9 cellular contexts compared by ENCODE assay signal in genomic region chr2:170713280-170714155, GRCh38. TPM values are rescaled to one million over a fixed set of nuclear protein-coding genes. Genes with fewer than 3 reads are reported as not detected.
DNase-seq lines count a peak whose midpoint lies in the region; ATAC-seq, FAIRE-seq and TF ChIP-seq lines count a peak whose summit lies in the region.
"Had no signal": no experiment of that assay in that cellular context is flagged by ENCODE, and none has a peak within 500 bp of the region (broad histone marks: within the 10 kb centered on the region; RNA-seq: fewer than 3 reads in every experiment).

No MANE protein-coding gene starts in this region.

- POLR2A ChIA-PET in H1 (lab: Charles Lee; ENCODE audit: partially characterized antibody), result interaction anchor here (0.7 to 3.0 kb wide), 2 partner anchors 10 to 101 kb away, joined by 3 to 13 read pairs; no protein-coding TSS in a partner anchor

- H3K4ac ChIP-seq in H1 (replicated peaks; ENCODE audit: insufficient read length, low read depth, low read length), result no peak overlapping the region
- H3K4ac ChIP-seq in neuronal stem cell (ENCODE audit: low read length), result no peak overlapping the region

- peak overlapping the region; percentile 84; the same call in 1 of the 2 replicates for H2BK12ac ChIP-seq in H1 (ENCODE audit: low read depth, low read length)
- H2BK12ac ChIP-seq in neuronal stem cell (ENCODE audit: low read length), result no peak overlapping the region

- H4K91ac ChIP-seq in H1 (replicated peaks; ENCODE audit: insufficient read length, low read length) (peak overlapping the region; percentile 42), neuronal stem cell (ENCODE audit: low read depth, low read length, poor library complexity) (no peak overlapping the region)

- H3K9ac ChIP-seq in H1 (replicated peaks in 1 of 4; ENCODE audit: extremely low read depth in 1 of 4, low read depth in 3 of 4, low read length in 3 of 4), result no peak overlapping the region
- peak overlapping the region; percentile 81 for H3K9ac ChIP-seq in neuronal stem cell (ENCODE audit: low read depth, low read length, poor library complexity)

- H3K79me1 ChIP-seq in H1 (ENCODE audit: low read depth, low read length) (no peaks in the 10 kb centered on the region), neuronal stem cell (ENCODE audit: low read depth, low read length) (peaks cover 3% of the 10 kb centered on the region)

- H3K18ac ChIP-seq in H1 (ENCODE audit: extremely low read depth, low read length) (peak overlapping the region; percentile 68), neuronal stem cell (ENCODE audit: low read length) (peak overlapping the region; percentile 80)

- no peak overlapping the region for H3K14ac ChIP-seq in H1 (ENCODE audit: insufficient read length)
- H3K14ac ChIP-seq in neuronal stem cell (ENCODE audit: low read length), result peak overlapping the region; percentile 38

- H4K8ac ChIP-seq in H1 (ENCODE audit: extremely low read depth, insufficient read depth, low read length) (peak overlapping the region; percentile 3; the same call in 1 of the 2 replicates), neuronal stem cell (ENCODE audit: low read depth, low read length) (no peak overlapping the region)

- H3K27me3 ChIP-seq in CD4-positive, CD25-positive, alpha-beta regulatory T cell (ENCODE audit: control insufficient read depth, insufficient read depth, low read length), result peaks cover 33% of the 10 kb centered on the region
- H3K27me3 ChIP-seq in H1 (replicated peaks in 1 of 4; ENCODE audit: control insufficient read depth in 3 of 4, extremely low read depth in 1 of 4, insufficient read depth in 3 of 4, low read length in 3 of 4) (peaks cover 68 to 98% (median 95%) of the 10 kb centered on the region in 4 experiments), neuronal stem cell (ENCODE audit: control insufficient read depth in 3 of 3, insufficient read depth in 3 of 3, low read depth in 1 of 3, low read length in 3 of 3) (peaks cover 60 to 99% (median 87%) of the 10 kb centered on the region in 3 experiments)

- peaks cover 29% of the 10 kb centered on the region; the same call in 1 of the 2 replicates for H3K23me2 ChIP-seq in H1 (ENCODE audit: low read depth, low read length)

- no peak overlapping the region for H2BK20ac ChIP-seq in H1 (ENCODE audit: low read length)

- DNase-seq in CD4-positive, CD25-positive, alpha-beta regulatory T cell, result no peak
- DNase-seq in NB4 (ENCODE audit: low read depth), result peak; percentile 20
- peak in 1 of 2 experiments; percentile 67 for DNase-seq in H1 (ENCODE audit: low read depth in 1 of 2, low spot score in 2 of 2)
- DNase-seq in neuronal stem cell (ENCODE audit: low spot score), result no peak
- no peak for DNase-seq in NCI-H187 treated with DMSO at 0.1 percent for 48 hours (lab: John Stamatoyannopoulos, UW)
- DNase-seq in C1 segment of cervical spinal cord (lab: John Stamatoyannopoulos, UW), result no peak
- DNase-seq in cerebellar nuclear complex (lab: John Stamatoyannopoulos, UW), result no peak

- peaks cover 50% of the 10 kb centered on the region for H3K4me1 ChIP-seq in CD4-positive, CD25-positive, alpha-beta regulatory T cell (ENCODE audit: control insufficient read depth, insufficient read depth, low read length, poor library complexity, severe bottlenecking)
- H3K4me1 ChIP-seq in H1 (replicated peaks in 1 of 4; ENCODE audit: control insufficient read depth in 3 of 4, insufficient read depth in 4 of 4, low read length in 3 of 4) (peaks cover 5 to 50% (median 26%) of the 10 kb centered on the region in 4 experiments), neuronal stem cell (ENCODE audit: control insufficient read depth in 2 of 2, insufficient read depth in 1 of 2, low read depth in 1 of 2, low read length in 2 of 2) (peaks cover 2 to 23% of the 10 kb centered on the region in 2 donors)

- no peak for FAIRE-seq in H1 (lab: Jason Lieb, UNC)

- H3K4me1 Mint-ChIP-seq in CD4-positive, CD25-positive, alpha-beta regulatory T cell, result peaks cover 0 to 44% (median 11%) of the 10 kb centered on the region in 4 donors

- no peak overlapping the region for H4K5ac ChIP-seq in H1 (ENCODE audit: insufficient read length, low read depth, low read length)

- H2BK5ac ChIP-seq in H1 (ENCODE audit: low read depth, low read length) (no peak overlapping the region), neuronal stem cell (ENCODE audit: low read length) (peak overlapping the region; percentile 13)

- TF ChIP-seq POLR2A in NB4 (IDR thresholded peaks at IDR 0.05; ENCODE audit: extremely low read depth, insufficient read length) (no peak), H1 (IDR thresholded peaks at IDR 0.05; ENCODE audit: control extremely low read depth in 1 of 2, low read depth in 2 of 2, low read length in 2 of 2) (no peak)

- H2AFZ ChIP-seq in H1 (ENCODE audit: low read length) (no peak overlapping the region), neuronal stem cell (ENCODE audit: low read length) (peak overlapping the region; percentile 66)

- H4K20me1 ChIP-seq in H1 (replicated peaks in 1 of 2; ENCODE audit: control insufficient read depth in 1 of 2, insufficient read depth in 2 of 2, low read length in 2 of 2), result peaks cover 4 to 6% of the 10 kb centered on the region in 2 experiments

- peak overlapping the region; percentile 46; the same call in 1 of the 2 replicates for H2BK15ac ChIP-seq in H1 (ENCODE audit: low read length)
- H2BK15ac ChIP-seq in neuronal stem cell (ENCODE audit: low read length), result peak overlapping the region; percentile 37

- no peak for TF ChIP-seq CTCF in NB4 (IDR thresholded peaks at IDR 0.05; ENCODE audit: low read depth, low read length)
- TF ChIP-seq CTCF in H1 (IDR thresholded peaks at IDR 0.05; ENCODE audit: control extremely low read depth in 1 of 3, insufficient read depth in 1 of 3, low read depth in 1 of 3, low read length in 3 of 3), result no peak

- no peak overlapping the region for H3K56ac ChIP-seq in H1 (replicated peaks; ENCODE audit: insufficient read length, low read depth, low read length)

- no peak for TF ChIP-seq EP300 in H1 (IDR thresholded peaks at IDR 0.05; ENCODE audit: borderline replicate concordance in 1 of 2, low read depth in 2 of 2, low read length in 2 of 2)

- H3K36me3 ChIP-seq in CD4-positive, CD25-positive, alpha-beta regulatory T cell (ENCODE audit: control insufficient read depth, insufficient read depth, low read length), result no peaks in the 10 kb centered on the region
- H3K36me3 ChIP-seq in H1 (ENCODE audit: control insufficient read depth in 2 of 4, insufficient read depth in 4 of 4, low read length in 3 of 4), result peaks cover 0 to 17% (median 0%) of the 10 kb centered on the region in 4 experiments; a peak in 2 of 8 replicates
- no peaks in the 10 kb centered on the region for H3K36me3 ChIP-seq in neuronal stem cell (replicated peaks in 1 of 2; ENCODE audit: control insufficient read depth in 2 of 2, insufficient read depth in 2 of 2, low read length in 2 of 2)

- no peak for TF ChIP-seq RAD21 in H1 (IDR thresholded peaks at IDR 0.05 in 1 of 2, conservative IDR thresholded peaks at IDR 0.05 in 1 of 2; ENCODE audit: low read depth in 2 of 2, low read length in 2 of 2)

- no peaks in the 10 kb centered on the region for H3K79me2 ChIP-seq in H1 (ENCODE audit: control insufficient read depth in 1 of 2, insufficient read depth in 2 of 2, low read length in 2 of 2)

- peaks cover 0 to 10% (median 0%) of the 10 kb centered on the region in 7 donors for H3K9me3 Mint-ChIP-seq in CD4-positive, CD25-positive, alpha-beta regulatory T cell

- WGBS in H1 (ENCODE audit: extremely low coverage in 1 of 2, insufficient coverage in 1 of 2, insufficient read length in 1 of 2, insufficient replicate concordance in 2 of 2, low coverage in 1 of 2, low lambda C conversion rate in 2 of 2, missing lambda C conversion rate in 1 of 2), 2 experiments, result 3% methylated on average over 58 of the region's 81 CpGs; no CpG with 5 or more reads in 1 of the 2 experiments
- no CpG with 5 or more reads among the region's 81 CpGs for WGBS in neuronal stem cell (ENCODE audit: extremely low coverage in 2 of 2, insufficient read length in 2 of 2, insufficient replicate concordance in 1 of 2), 2 donors

- peak overlapping the region; percentile 16 to 44 (median 36) for H3K4me3 Mint-ChIP-seq in CD4-positive, CD25-positive, alpha-beta regulatory T cell

- peaks cover 79% of the 10 kb centered on the region for H3K27me3 Mint-ChIP-seq in CD4-positive, CD25-positive, alpha-beta regulatory T cell

- no peaks in the 10 kb centered on the region for H3K9me3 ChIP-seq in CD4-positive, CD25-positive, alpha-beta regulatory T cell (ENCODE audit: control insufficient read depth in 2 of 2, low read length in 2 of 2)
- H3K9me3 ChIP-seq in H1 (ENCODE audit: insufficient read depth in 2 of 2, low read depth in 1 of 2, low read length in 1 of 2), result peaks cover 0 to 7% of the 10 kb centered on the region in 2 experiments; a peak in 1 of 4 replicates
- H3K9me3 ChIP-seq in neuronal stem cell (replicated peaks in 1 of 2; ENCODE audit: control insufficient read depth in 2 of 2, insufficient read depth in 1 of 2, low read depth in 1 of 2, low read length in 2 of 2), result peaks cover 0 to 2% of the 10 kb centered on the region in 2 donors

- H3K27ac Mint-ChIP-seq in CD4-positive, CD25-positive, alpha-beta regulatory T cell, result no peak overlapping the region

- H3K4me2 ChIP-seq in H1 (ENCODE audit: insufficient read depth in 1 of 2, low read depth in 2 of 2, low read length in 2 of 2) (peak overlapping the region; percentile 72 to 73), neuronal stem cell (ENCODE audit: insufficient read depth, low read length, poor library complexity, severe bottlenecking) (peak overlapping the region; percentile 40)

- H2BK120ac ChIP-seq in H1 (replicated peaks; ENCODE audit: low read depth, low read length), result no peak overlapping the region
- H2BK120ac ChIP-seq in neuronal stem cell (ENCODE audit: low read depth, low read length), result no peak overlapping the region

- CTCF ChIA-PET in H1 (lab: Charles Lee; ENCODE audit: partially characterized antibody), result interaction anchor here (0.6 to 2.9 kb wide), 12 partner anchors 9 to 478 kb away, joined by 3 to 14 read pairs (median 4); partner anchors contain the start of gene GAD1

- no peak overlapping the region for H3K23ac ChIP-seq in H1 (ENCODE audit: insufficient read length)
- H3K23ac ChIP-seq in neuronal stem cell (ENCODE audit: low read depth, low read length, poor library complexity), result peak overlapping the region; percentile 52

- no peak overlapping the region for H3K27ac ChIP-seq in CD4-positive, CD25-positive, alpha-beta regulatory T cell (ENCODE audit: insufficient read depth, low read length, poor library complexity, severe bottlenecking)
- H3K27ac ChIP-seq in H1 (ENCODE audit: low read depth, low read length) (no peak overlapping the region), neuronal stem cell (replicated peaks; ENCODE audit: low read length) (no peak overlapping the region)

- H3K36me3 Mint-ChIP-seq in CD4-positive, CD25-positive, alpha-beta regulatory T cell, result no peaks in the 10 kb centered on the region

- peak in 1 of 2 donors; percentile 25 for ATAC-seq in CD4-positive, CD25-positive, alpha-beta regulatory T cell (ENCODE audit: low read depth in 2 of 2)
- ATAC-seq in HG03378 (IDR thresholded peaks at IDR 0.05; ENCODE audit: unreplicated experiment), result no peak

- H2AK5ac ChIP-seq in H1 (ENCODE audit: low read depth, low read length), result 0 out of 2 replicates have a peak overlapping the region, but pooled peaks have one; percentile 39
- H2AK5ac ChIP-seq in neuronal stem cell (ENCODE audit: low read depth, low read length), result peak overlapping the region; percentile 95

- no peak overlapping the region for H3K4me3 ChIP-seq in CD4-positive, CD25-positive, alpha-beta regulatory T cell (ENCODE audit: low read depth, low read length)
- H3K4me3 ChIP-seq in NB4 (ENCODE audit: low read depth, low read length) (no peak overlapping the region), H1 (ENCODE audit: extremely low read depth in 1 of 4, insufficient read depth in 2 of 4, low read depth in 3 of 4, low read length in 4 of 4) (peak overlapping the region in 3 of 4 experiments; percentile 26 to 55 (median 32); a peak in 7 of 8 replicates), neuronal stem cell (ENCODE audit: low read length in 2 of 2) (no peak overlapping the region)

RNA-seq across cellular contexts. Expression of gene SP5, which starts 1.6 kb away (rescaled TPM):
- total RNA-seq in CD4-positive, CD25-positive, alpha-beta regulatory T cell, result not detected
- polyA plus RNA-seq in CD4-positive, CD25-positive, alpha-beta regulatory T cell, result not detected
- 0.31 TPM in 1 of 2 replicates, not detected in the other for total RNA-seq in H1 (2021; fragmentation: NEBNext Ultra II Directional; extraction: Animal tissue kit (Norgen Biotek cat#: 25700))
- 0.17 and 0.46 TPM in 2 replicates for polyA plus RNA-seq in H1 (2011; rRNA removed)
- 0.37 TPM for polyA plus RNA-seq in H1 (2011; cell fraction: cytosol; rRNA removed)
- polyA plus RNA-seq in H1 (2011; cell fraction: nucleus; rRNA removed), result 0.36 TPM
- polyA plus RNA-seq in H1 (2012, experiment 1 of 2), result 0.44 to 1.2 TPM (median 0.54 TPM) in 4 replicates
- 0.75 TPM for polyA plus RNA-seq in H1 (2012, experiment 2 of 2)
- 0.26 TPM for polyA plus RNA-seq in H1 (2013, experiment 1 of 2)
- 0.28 TPM for polyA plus RNA-seq in H1 (2013, experiment 2 of 2)
- polyA minus RNA-seq in H1 (2011; rRNA and poly(A)+ RNA removed), result not detected in 2 replicates
- polyA minus RNA-seq in H1 (2011; cell fraction: cytosol; rRNA and poly(A)+ RNA removed), result not detected
- not detected for polyA minus RNA-seq in H1 (2011; cell fraction: nucleus; rRNA and poly(A)+ RNA removed)
- 0.04 TPM for polyA plus RNA-seq in neuronal stem cell (2013, experiment 1 of 2)
- polyA plus RNA-seq in neuronal stem cell (2013, experiment 2 of 2), result 0.06 TPM
- total RNA-seq: mononuclear cell had no signal

RNA-seq across cellular contexts. Expression of gene ERICH2, which starts 56.7 kb away (rescaled TPM):
- total RNA-seq in CD4-positive, CD25-positive, alpha-beta regulatory T cell, result not detected
- not detected for polyA plus RNA-seq in CD4-positive, CD25-positive, alpha-beta regulatory T cell
- total RNA-seq in H1 (2021; fragmentation: NEBNext Ultra II Directional; extraction: Animal tissue kit (Norgen Biotek cat#: 25700)), result 2.0 and 2.1 TPM in 2 replicates
- 0.20 TPM in 1 of 2 replicates, not detected in the other for polyA plus RNA-seq in H1 (2011; rRNA removed)
- polyA plus RNA-seq in H1 (2011; cell fraction: cytosol; rRNA removed), result not detected
- not detected for polyA plus RNA-seq in H1 (2011; cell fraction: nucleus; rRNA removed)
- 0.66 to 2.6 TPM (median 1.9 TPM) in 4 replicates for polyA plus RNA-seq in H1 (2012, experiment 1 of 2)
- 0.96 TPM for polyA plus RNA-seq in H1 (2012, experiment 2 of 2)
- polyA plus RNA-seq in H1 (2013, experiment 1 of 2), result 1.5 TPM
- 1.4 TPM for polyA plus RNA-seq in H1 (2013, experiment 2 of 2)
- not detected in 2 replicates for polyA minus RNA-seq in H1 (2011; rRNA and poly(A)+ RNA removed)
- not detected for polyA minus RNA-seq in H1 (2011; cell fraction: cytosol; rRNA and poly(A)+ RNA removed)
- not detected for polyA minus RNA-seq in H1 (2011; cell fraction: nucleus; rRNA and poly(A)+ RNA removed)
- polyA plus RNA-seq in neuronal stem cell (2013, experiment 1 of 2), result 1.4 TPM
- polyA plus RNA-seq in neuronal stem cell (2013, experiment 2 of 2), result 1.5 TPM
- total RNA-seq: mononuclear cell had no signal

Comparison
In these comparisons a context has a peak if more than half of its experiments do, and no peak if none do; other contexts are left out.
1. H3K4me3 ChIP-seq: peak in H1 (3 of 4); none in CD4-positive, CD25-positive, alpha-beta regulatory T cell (single experiment), NB4 (single experiment) and neuronal stem cell (0 of 2).